In genomic region chr6:31664790-31665500, GRCh38 we compare ENCODE assay signal across 8 cellular contexts. TPM values are rescaled to one million over a fixed set of nuclear protein-coding genes. Genes with fewer than 3 reads are reported as not detected.
DNase-seq lines count a peak whose midpoint lies in the region; ATAC-seq, FAIRE-seq and TF ChIP-seq lines count a peak whose summit lies in the region.

Gene GPANK1 (minus strand): TSS chr6:31664997. CDS start chr6:31664478, 519 bp downstream.

- no peaks in the 10 kb centered on the region for H3F3A ChIP-seq in PC-3 (ENCODE audit: low read length, unreplicated experiment)

- H3K27ac ChIP-seq in PC-3 (ENCODE audit: low read length) (peak within 1 kb of the TSS; percentile 93), endothelial cell of umbilical vein (ENCODE audit: insufficient read depth, low read depth, low read length) (peak within 1 kb of the TSS; percentile 77)

- POLR2A ChIA-PET in PC-3 (lab: Charles Lee; ENCODE audit: unreplicated experiment) = interaction anchor here (0.6 to 0.8 kb wide), 5 partner anchors 73 to 428 kb away, joined by 4 to 7 read pairs (median 5); partner anchors contain the start of gene HSPA1B
- POLR2A ChIA-PET in endothelial cell of umbilical vein (lab: Charles Lee) = interaction anchor here (0.7 to 1.3 kb wide), 7 partner anchors 12 to 163 kb away, joined by 3 to 5 read pairs (median 4); partner anchors contain the start of genes ABHD16A, BAG6, HSPA1B and LSM2

- H3K36me3 ChIP-seq in PC-3 (ENCODE audit: low read depth, low read length) (peaks cover 30% of the 10 kb centered on the region), endothelial cell of umbilical vein (ENCODE audit: control insufficient read depth in 2 of 2, extremely low read depth in 1 of 2, insufficient read depth in 2 of 2, low read length in 2 of 2) (peaks cover 20 to 21% of the 10 kb centered on the region in 2 experiments)

- FAIRE-seq in endothelial cell of umbilical vein (lab: Jason Lieb, UNC) = peak; percentile 99

- H3K9ac ChIP-seq in PC-3 (ENCODE audit: low read length) (peak within 1 kb of the TSS; percentile 96), endothelial cell of umbilical vein (replicated peaks; ENCODE audit: extremely low read depth, insufficient read depth, low read length) (peak within 1 kb of the TSS; percentile 79)

- peak within 1 kb of the TSS; percentile 92 for H3K4me3 ChIP-seq in PC-3 (ENCODE audit: low read length)
- peak within 1 kb of the TSS; percentile 70 to 94 (median 72) for H3K4me3 ChIP-seq in endothelial cell of umbilical vein (replicated peaks in 1 of 3; ENCODE audit: insufficient read depth in 1 of 3, low read depth in 1 of 3, low read length in 3 of 3)

- H2AFZ ChIP-seq in PC-3 (ENCODE audit: low read length) (peak within 1 kb of the TSS; percentile 75), endothelial cell of umbilical vein (ENCODE audit: low read depth, low read length) (peak within 1 kb of the TSS; percentile 58)

- intact Hi-C loops in PC-3 (cut with micrococcal nuclease) (loop anchor here (1.0 to 5.0 kb wide), 2 partner anchors 45 to 118 kb away; partner anchors contain the start of genes ATP6V1G2, NFKBIL1 and PRRC2A), endothelial cell of umbilical vein (cut with micrococcal nuclease) (loop anchor here (1.0 to 10.0 kb wide), 7 partner anchors 13 to 530 kb away; partner anchors contain the start of genes ATP6V1G2, BAG6, GPSM3 and PBX2)

- no peaks in the 10 kb centered on the region for H3K9me2 ChIP-seq in PC-3 (replicated peaks; ENCODE audit: low read length)

- BruUV-seq in PC-3 (replicated peaks; lab: Mats Ljungman, UMichigan) = no TSS peak
- BruUV-seq in endothelial cell of umbilical vein (replicated peaks; lab: Mats Ljungman, UMichigan) = no TSS peak

- dilution Hi-C loops in endothelial cell of umbilical vein (cut with MboI; ENCODE audit: extremely low pct_ligation_motif_present, low sequenced_read_pairs) = no loop called here

- H3K4me2 ChIP-seq in PC-3 (ENCODE audit: low read length) (peak within 1 kb of the TSS; percentile 99), endothelial cell of umbilical vein (ENCODE audit: insufficient read depth, low read length) (peak within 1 kb of the TSS; percentile 86)

- H3K9me1 ChIP-seq in endothelial cell of umbilical vein (replicated peaks; ENCODE audit: control insufficient read depth, extremely low read depth, insufficient read depth, low read length) = no peaks in the 10 kb centered on the region

- H4K20me1 ChIP-seq in PC-3 (ENCODE audit: low read length) = no peaks in the 10 kb centered on the region
- no peaks in the 10 kb centered on the region for H4K20me1 ChIP-seq in endothelial cell of umbilical vein (replicated peaks; ENCODE audit: control insufficient read depth, extremely low read depth, insufficient read depth, low read length)

- peak; percentile 86 for DNase-seq in ACHN
- peak; percentile 91 for DNase-seq in KBM-7
- DNase-seq in PC-3 = peak; percentile 88
- peak; percentile 85 for DNase-seq in activated T-cell treated with anti-CD3 and anti-CD28 coated beads for 24 hours (ENCODE audit: low read depth)
- DNase-seq in endothelial cell of umbilical vein (ENCODE audit: low read depth, low spot score) = peak; percentile 95
- peak; percentile 93 for DNase-seq in middle frontal gyrus (ENCODE audit: extremely low spot score, low spot score)
- DNase-seq in stimulated activated CD8-positive, alpha-beta memory T cell treated with anti-CD3 and anti-CD28 coated beads, Interleukin-15, amount 100 ng/mL, for 48 hours (ENCODE audit: low read depth in 2 of 2) = peak; percentile 85 to 86

- peaks cover 30% of the 10 kb centered on the region for H3K4me1 ChIP-seq in PC-3 (ENCODE audit: insufficient read depth, low read length)
- peaks cover 31% of the 10 kb centered on the region for H3K4me1 ChIP-seq in endothelial cell of umbilical vein (ENCODE audit: control insufficient read depth, extremely low read depth, insufficient read depth, low read length)

- TF ChIP-seq CTCF in PC-3 (conservative IDR thresholded peaks at IDR 0.05; ENCODE audit: low read depth, low read length) = no peak
- TF ChIP-seq CTCF in endothelial cell of umbilical vein (IDR thresholded peaks at IDR 0.05; ENCODE audit: extremely low read depth in 1 of 2, insufficient read depth in 1 of 2, low read depth in 1 of 2, low read length in 2 of 2) = no peak

- no peaks in the 10 kb centered on the region for H3K27me3 ChIP-seq in PC-3 (ENCODE audit: low read length)
- H3K27me3 ChIP-seq in endothelial cell of umbilical vein (ENCODE audit: control insufficient read depth in 2 of 2, insufficient read depth in 2 of 2, low read length in 2 of 2) = no peaks in the 10 kb centered on the region

- peak; percentile 38 for TF ChIP-seq POLR2A in endothelial cell of umbilical vein (IDR thresholded peaks at IDR 0.05; ENCODE audit: low read depth, low read length)

- in situ Hi-C loops in ACHN (cut with HindIII; ENCODE audit: low pct_ligation_motif_present, low pct_unique_long_range_greater_than_20kb, low sequenced_read_pairs) (no loop called here), KBM-7 (cut with MboI; ENCODE audit: low pct_unique_long_range_greater_than_20kb, low sequenced_read_pairs) (no loop called here)

- H3K79me2 ChIP-seq in PC-3 (ENCODE audit: low read length) = peaks cover 59% of the 10 kb centered on the region
- peaks cover 36% of the 10 kb centered on the region for H3K79me2 ChIP-seq in endothelial cell of umbilical vein (ENCODE audit: control insufficient read depth, insufficient read depth, low read length)

- CTCF ChIA-PET in PC-3 (lab: Charles Lee) (no interaction called here), endothelial cell of umbilical vein (lab: Charles Lee) (interaction anchor here (0.8 to 5.7 kb wide), 7 partner anchors 9 to 142 kb away, joined by 3 to 38 read pairs (median 4); partner anchors contain the start of genes APOM, ATP6V1G2, BAG6 and LSM2)

- no peaks in the 10 kb centered on the region for H3K9me3 ChIP-seq in PC-3 (ENCODE audit: low read length)
- H3K9me3 ChIP-seq in endothelial cell of umbilical vein (replicated peaks; ENCODE audit: control insufficient read depth, insufficient read depth, low read length) = no peaks in the 10 kb centered on the region

- ATAC-seq in GM19035 (IDR thresholded peaks at IDR 0.05; ENCODE audit: unreplicated experiment) = peak; percentile 37
- peak; percentile 30 for ATAC-seq in PC-3

TF ChIP-seq in endothelial cell of umbilical vein, 7 proteins besides CTCF, POLR2A, EP300 and RAD21:
- no peak for TF ChIP-seq EZH2 (IDR thresholded peaks at IDR 0.05; ENCODE audit: borderline replicate concordance, low read depth, low read length, severe bottlenecking)
- peak; percentile 41 for TF ChIP-seq POLR2AphosphoS5 (IDR thresholded peaks at IDR 0.05; ENCODE audit: insufficient read depth, low read depth, low read length)
- TF ChIP-seq MAX (IDR thresholded peaks at IDR 0.05; ENCODE audit: insufficient read depth, insufficient read length) = peak; percentile 51

RNA-seq across cellular contexts. Expression of gene GPANK1, which starts in this region (rescaled TPM):
- total RNA-seq in PC-3 (2014; rRNA removed) = 11.8 and 14.9 TPM in 2 replicates
- total RNA-seq in endothelial cell of umbilical vein = 11.7 and 12.6 TPM in 2 replicates
- 13.3 and 17.5 TPM in 2 replicates for polyA plus RNA-seq in endothelial cell of umbilical vein
- 11.8 and 16.0 TPM in 2 replicates for polyA plus RNA-seq in endothelial cell of umbilical vein (2011; cell fraction: cytosol; rRNA removed)
- 10.5 and 12.5 TPM in 2 replicates for polyA plus RNA-seq in endothelial cell of umbilical vein (2011; cell fraction: nucleus; rRNA removed)
- 7.3 and 7.5 TPM in 2 replicates for polyA plus RNA-seq in endothelial cell of umbilical vein (2012)
- 3.6 and 4.5 TPM in 2 replicates for polyA minus RNA-seq in endothelial cell of umbilical vein
- 12.7 TPM for polyA minus RNA-seq in endothelial cell of umbilical vein (2011; cell fraction: cytosol; rRNA and poly(A)+ RNA removed)
- 5.0 and 6.1 TPM in 2 replicates for polyA minus RNA-seq in endothelial cell of umbilical vein (2011; cell fraction: nucleus; rRNA and poly(A)+ RNA removed)

Comparison
In these comparisons a context has a peak if more than half of its experiments do, and no peak if none do; other contexts are left out.
1. Peak in every context shown above with its lines: DNase-seq, ATAC-seq, H3K4me3 ChIP-seq and H3K27ac ChIP-seq.